In genomic region chr15:71757741-71758530, GRCh38 we compare ENCODE assay signal across 23 cellular contexts. TPM values are rescaled to one million over a fixed set of nuclear protein-coding genes. Genes with fewer than 3 reads are reported as not detected.
DNase-seq lines count a peak whose midpoint lies in the region; ATAC-seq and TF ChIP-seq lines count a peak whose summit lies in the region.
"Had no signal": no experiment of that assay in that cellular context is flagged by ENCODE, and none has a peak within 500 bp of the region (broad histone marks: within the 10 kb centered on the region; RNA-seq: fewer than 3 reads in every experiment).

No MANE protein-coding gene starts in this region.

- H3K36me3 ChIP-seq in colonic mucosa, result no peaks in the 10 kb centered on the region
- H3K36me3 ChIP-seq in ascending aorta, result peaks cover 0 to 6% of the 10 kb centered on the region in 2 donors
- H3K36me3 ChIP-seq: HAP-1 had no signal

- H3K27me3 ChIP-seq in colonic mucosa (no peaks in the 10 kb centered on the region), ascending aorta (no peaks in the 10 kb centered on the region)

- peak; percentile 87 for DNase-seq in Caki2 (ENCODE audit: low read depth)
- no peak for DNase-seq in colonic mucosa
- DNase-seq in left kidney (ENCODE audit: low read depth, low spot score), result peak; percentile 82
- DNase-seq in renal cortical epithelial cell (ENCODE audit: low read depth), result peak; percentile 92
- DNase-seq in ascending aorta (ENCODE audit: low spot score in 2 of 2), result no peak
- DNase-seq in stimulated activated CD4-positive, alpha-beta T cell treated with anti-CD3 and anti-CD28 coated beads, Interleukin-4, amount 100 ng/mL, for 24 hours, result no peak
- DNase-seq in activated T-helper 1 cell treated with anti-CD3 and anti-CD28 coated beads, Interleukin-12 subunit alpha, Interleukin-12 subunit beta, Interleukin-2, Interleukin-4 antibody, amounts not matched to agents 30 ng/mL and 10 ng/mL and 1 ng/mL, durations not matched to agents 14 hours and 24 hours and 36 hours (ENCODE audit: low spot score), result no peak
- DNase-seq: DMS 273 treated with DMSO at 0.1 percent for 48 hours, DND-41, GM23248, MM.1S, NCI-H1092, NCI-H1436 treated with DMSO at 0.1 percent for 48 hours, NCI-H2081, NCI-H510A, NCI-H774, SIG-M5 had no signal

- ATAC-seq in HG03565 (IDR thresholded peaks at IDR 0.05; ENCODE audit: unreplicated experiment), result no peak
- ATAC-seq: SK-N-SH treated with all-trans-retinoic acid at 6 μM for 48 hours had no signal

- TF ChIP-seq CTCF in colonic mucosa (IDR thresholded peaks at IDR 0.05) (no peak), ascending aorta (IDR thresholded peaks at IDR 0.05) (no peak)

- no peaks in the 10 kb centered on the region for H3K9me3 ChIP-seq in colonic mucosa
- H3K9me3 ChIP-seq in ascending aorta, result no peaks in the 10 kb centered on the region
- H3K9me3 ChIP-seq: HAP-1 had no signal

- intact Hi-C loops in colonic mucosa (cut with DNase I) (no loop called here), ascending aorta (cut with DNase I) (loop anchor here (10.0 kb wide), 1 partner anchor 643 kb away; the partner anchor contains the start of gene THSD4)
- intact Hi-C loops in activated T-helper 1 cell treated with anti-CD3 and anti-CD28 coated beads, Interleukin-12 subunit alpha, Interleukin-12 subunit beta, Interleukin-2, Interleukin-4 antibody, amounts not matched to agents 30 ng/mL and 10 ng/mL and 1 ng/mL, durations not matched to agents 14 hours and 24 hours and 36 hours (cut with micrococcal nuclease), result no loop called here

- no peak overlapping the region for H3K27ac Mint-ChIP-seq in activated T-helper 1 cell treated with anti-CD3 and anti-CD28 coated beads, Interleukin-12 subunit alpha, Interleukin-12 subunit beta, Interleukin-2, Interleukin-4 antibody, amounts not matched to agents 30 ng/mL and 10 ng/mL and 1 ng/mL, durations not matched to agents 14 hours and 24 hours and 36 hours

- H3K4me3 ChIP-seq in colonic mucosa (no peak overlapping the region), ascending aorta (no peak overlapping the region)
- H3K4me3 ChIP-seq: GM23248, HAP-1 had no signal

- in situ Hi-C loops in Caki2 (cut with HindIII; ENCODE audit: low pct_unique_long_range_greater_than_20kb, low sequenced_read_pairs), result no loop called here

- peak overlapping the region in 1 of 2 donors; percentile 35 for H3K9ac ChIP-seq in colonic mucosa (ENCODE audit: low read depth in 2 of 2, low read length in 2 of 2)
- H3K9ac ChIP-seq: GM23248 had no signal

- H3K4me3 Mint-ChIP-seq in activated T-helper 1 cell treated with anti-CD3 and anti-CD28 coated beads, Interleukin-12 subunit alpha, Interleukin-12 subunit beta, Interleukin-2, Interleukin-4 antibody, amounts not matched to agents 30 ng/mL and 10 ng/mL and 1 ng/mL, durations not matched to agents 14 hours and 24 hours and 36 hours, result no peak overlapping the region

- no peaks in the 10 kb centered on the region for H3K4me1 Mint-ChIP-seq in activated T-helper 1 cell treated with anti-CD3 and anti-CD28 coated beads, Interleukin-12 subunit alpha, Interleukin-12 subunit beta, Interleukin-2, Interleukin-4 antibody, amounts not matched to agents 30 ng/mL and 10 ng/mL and 1 ng/mL, durations not matched to agents 14 hours and 24 hours and 36 hours (ENCODE audit: low read depth)

- H3K27me3 Mint-ChIP-seq in activated T-helper 1 cell treated with anti-CD3 and anti-CD28 coated beads, Interleukin-12 subunit alpha, Interleukin-12 subunit beta, Interleukin-2, Interleukin-4 antibody, amounts not matched to agents 30 ng/mL and 10 ng/mL and 1 ng/mL, durations not matched to agents 14 hours and 24 hours and 36 hours (ENCODE audit: insufficient read depth), result peaks cover 2% of the 10 kb centered on the region

- H3K27ac ChIP-seq in colonic mucosa, result peak overlapping the region; percentile 22
- H3K27ac ChIP-seq in ascending aorta, result no peak overlapping the region
- H3K27ac ChIP-seq: GM23248 had no signal

- H3K36me3 Mint-ChIP-seq in activated T-helper 1 cell treated with anti-CD3 and anti-CD28 coated beads, Interleukin-12 subunit alpha, Interleukin-12 subunit beta, Interleukin-2, Interleukin-4 antibody, amounts not matched to agents 30 ng/mL and 10 ng/mL and 1 ng/mL, durations not matched to agents 14 hours and 24 hours and 36 hours (ENCODE audit: low read depth), result no peaks in the 10 kb centered on the region

- H3K9me3 Mint-ChIP-seq in activated T-helper 1 cell treated with anti-CD3 and anti-CD28 coated beads, Interleukin-12 subunit alpha, Interleukin-12 subunit beta, Interleukin-2, Interleukin-4 antibody, amounts not matched to agents 30 ng/mL and 10 ng/mL and 1 ng/mL, durations not matched to agents 14 hours and 24 hours and 36 hours, result peaks cover 11% of the 10 kb centered on the region

- peaks cover 7% of the 10 kb centered on the region for H3K4me1 ChIP-seq in colonic mucosa
- peaks cover 0 to 8% of the 10 kb centered on the region in 2 donors for H3K4me1 ChIP-seq in ascending aorta
- H3K4me1 ChIP-seq: HAP-1 had no signal

RNA-seq across cellular contexts. Expression of gene NR2E3, which starts 52.4 kb away (rescaled TPM):
- total RNA-seq in Caki2 (2014; rRNA removed; shearing (Covaris generic); ENCODE audit: low replicate concordance), result not detected in 2 replicates
- under 1 TPM; 0.35 to 0.64 TPM for total RNA-seq in colonic mucosa
- total RNA-seq in renal cortical epithelial cell, result 0.45 TPM in 1 of 2 replicates, not detected in the other
- total RNA-seq in ascending aorta, result not detected
- not detected in 2 replicates for total RNA-seq in activated T-helper 1 cell treated with anti-CD3 and anti-CD28 coated beads, Interleukin-12 subunit alpha, Interleukin-12 subunit beta, Interleukin-2, Interleukin-4 antibody, amounts not matched to agents 30 ng/mL and 10 ng/mL and 1 ng/mL, durations not matched to agents 14 hours and 24 hours and 36 hours
- total RNA-seq: G401, GM23248, OCI-LY7, RPMI7951 had no signal

Comparison
In these comparisons a context has a peak if more than half of its experiments do, and no peak if none do; other contexts are left out.
1. DNase-seq: peak in Caki2 (single experiment), left kidney (single experiment) and renal cortical epithelial cell (single experiment); none in colonic mucosa (single experiment), ascending aorta (0 of 2), stimulated activated CD4-positive, alpha-beta T cell treated with anti-CD3 and anti-CD28 coated beads, Interleukin-4, amount 100 ng/mL, for 24 hours (single experiment) and activated T-helper 1 cell treated with anti-CD3 and anti-CD28 coated beads, Interleukin-12 subunit alpha, Interleukin-12 subunit beta, Interleukin-2, Interleukin-4 antibody, amounts not matched to agents 30 ng/mL and 10 ng/mL and 1 ng/mL, durations not matched to agents 14 hours and 24 hours and 36 hours (single experiment).